1 cellular context compared by ENCODE assay signal in genomic region chr12:6828671-6829531, GRCh38.
TF ChIP-seq lines count a peak whose summit lies in the region.

No MANE protein-coding gene starts in this region.

TF ChIP-seq in HepG2, 621 proteins besides CTCF, POLR2A, EP300 and RAD21 (continued from another document):
- TF ChIP-seq BATF2 (CRISPR knock-in tag; IDR thresholded peaks at IDR 0.05): no peak
- no peak for TF ChIP-seq IRF2 (CRISPR knock-in tag; IDR thresholded peaks at IDR 0.05)
- TF ChIP-seq NFATC3 (CRISPR knock-in tag; IDR thresholded peaks at IDR 0.05): no peak
- no peak for TF ChIP-seq DBP (CRISPR knock-in tag; IDR thresholded peaks at IDR 0.05; ENCODE audit: not compliant biosample characterization)
- 0 out of 2 replicates have a peak, but pooled peaks have one; percentile 15 for TF ChIP-seq THAP11 (CRISPR knock-in tag; IDR thresholded peaks at IDR 0.05)
- TF ChIP-seq MAFG (CRISPR knock-in tag; IDR thresholded peaks at IDR 0.05): no peak
- no peak for TF ChIP-seq ZSCAN12 (CRISPR knock-in tag; IDR thresholded peaks at IDR 0.05)
- TF ChIP-seq PLSCR1 (CRISPR knock-in tag; IDR thresholded peaks at IDR 0.05; ENCODE audit: borderline replicate concordance): no peak
- no peak for TF ChIP-seq HNF4G (IDR thresholded peaks at IDR 0.05; ENCODE audit: borderline replicate concordance, low read depth, low read length)
- TF ChIP-seq HNF4G (CRISPR knock-in tag; IDR thresholded peaks at IDR 0.05; ENCODE audit: borderline replicate concordance, low read depth): peak; percentile 49; the same call in 1 of the 2 replicates
- no peak for TF ChIP-seq ZNF646 (CRISPR knock-in tag; IDR thresholded peaks at IDR 0.05)
- no peak for TF ChIP-seq ATF3 (CRISPR knock-in tag; IDR thresholded peaks at IDR 0.05)
- TF ChIP-seq KAT8 (CRISPR knock-in tag; IDR thresholded peaks at IDR 0.05): no peak
- no peak for TF ChIP-seq ARNT (IDR thresholded peaks at IDR 0.05)
- TF ChIP-seq ZNF687 (CRISPR knock-in tag; IDR thresholded peaks at IDR 0.05): peak; percentile 88
- TF ChIP-seq SMC3 (IDR thresholded peaks at IDR 0.05; ENCODE audit: low read length): no peak
- TF ChIP-seq GFI1 (CRISPR knock-in tag; IDR thresholded peaks at IDR 0.05; ENCODE audit: borderline replicate concordance): no peak
- no peak for TF ChIP-seq TRAFD1 (CRISPR knock-in tag; IDR thresholded peaks at IDR 0.05; ENCODE audit: borderline replicate concordance)
- peak; percentile 71; the same call in 1 of the 2 replicates for TF ChIP-seq THAP7 (CRISPR knock-in tag; IDR thresholded peaks at IDR 0.05)
- no peak for TF ChIP-seq FOXP1 (IDR thresholded peaks at IDR 0.05)
- 0 out of 2 replicates have a peak, but pooled peaks have one; percentile 9 for TF ChIP-seq FOXP1 (CRISPR knock-in tag; IDR thresholded peaks at IDR 0.05)
- no peak for TF ChIP-seq NFKBIZ (CRISPR knock-in tag; IDR thresholded peaks at IDR 0.05)
- peak; percentile 40; the same call in 1 of the 2 replicates for TF ChIP-seq ZNF441 (CRISPR knock-in tag; IDR thresholded peaks at IDR 0.05; ENCODE audit: borderline replicate concordance)
- TF ChIP-seq ZSCAN29 (CRISPR knock-in tag; conservative IDR thresholded peaks at IDR 0.05): 0 out of 2 replicates have a peak, but pooled peaks have one; percentile 36
